In the genomic region with DNA sequence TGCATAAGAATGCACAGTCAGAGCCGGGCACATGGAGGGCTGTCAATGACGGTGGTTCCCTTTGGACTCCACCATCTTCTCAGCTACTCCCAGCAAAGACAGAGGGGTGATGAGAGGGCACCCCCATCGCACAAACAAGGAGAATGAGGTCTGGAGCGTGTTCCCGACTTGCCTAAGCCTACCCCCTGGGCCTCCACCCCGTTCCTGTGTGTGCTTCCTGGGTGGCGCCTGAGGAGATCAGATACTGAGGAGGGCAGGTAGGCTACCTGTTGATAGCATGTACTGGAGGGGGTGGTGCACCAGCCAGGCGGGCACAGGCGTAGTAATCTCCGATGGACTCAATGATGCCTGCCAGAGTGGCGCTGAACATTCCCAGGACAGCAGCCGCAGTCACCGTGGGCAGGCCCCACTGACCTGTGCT, we compare ENCODE assay signal across 24 cellular contexts. TPM values are rescaled to one million over a fixed set of nuclear protein-coding genes. Genes with fewer than 3 reads are reported as not detected.
DNase-seq lines count a peak whose midpoint lies in the region; ATAC-seq, FAIRE-seq and TF ChIP-seq lines count a peak whose summit lies in the region.
"Had no signal": no experiment of that assay in that cellular context is flagged by ENCODE, and none has a peak within 500 bp of the region (broad histone marks: within the 10 kb centered on the region; RNA-seq: fewer than 3 reads in every experiment).

No MANE protein-coding gene starts in this region.

- H3K18ac ChIP-seq in neuronal stem cell (ENCODE audit: low read length) = no peak overlapping the region

- H4K8ac ChIP-seq in neuronal stem cell (ENCODE audit: low read depth, low read length) = no peak overlapping the region

- no peak for TF ChIP-seq CTCF in bronchial epithelial cell (IDR thresholded peaks at IDR 0.05; ENCODE audit: insufficient read depth, low read length, severe bottlenecking)

- no peak overlapping the region for H3K4me2 ChIP-seq in neuronal stem cell (ENCODE audit: insufficient read depth, low read length, poor library complexity, severe bottlenecking)
- H3K4me2 ChIP-seq: PC-9 had no signal

- no peak overlapping the region for H3K27ac ChIP-seq in neuronal stem cell (replicated peaks; ENCODE audit: low read length)
- H3K27ac ChIP-seq: cardiac muscle cell, PC-9, SJCRH30 had no signal

- H3K27me3 ChIP-seq in H7 (ENCODE audit: control insufficient read depth, insufficient read depth, low read length) (no peaks in the 10 kb centered on the region), bronchial epithelial cell (ENCODE audit: control insufficient read depth, insufficient read depth, low read length) (no peaks in the 10 kb centered on the region), neuronal stem cell (ENCODE audit: control insufficient read depth in 3 of 3, insufficient read depth in 3 of 3, low read depth in 1 of 3, low read length in 3 of 3) (no peaks in the 10 kb centered on the region)
- H3K27me3 ChIP-seq: cardiac muscle cell, SJCRH30 had no signal

- no peak overlapping the region for H2BK120ac ChIP-seq in neuronal stem cell (ENCODE audit: low read depth, low read length)

- H2BK12ac ChIP-seq in neuronal stem cell (ENCODE audit: low read length) = peak overlapping the region; percentile 41

- peaks cover 0 to 2% of the 10 kb centered on the region in 2 donors for H3K4me1 ChIP-seq in neuronal stem cell (ENCODE audit: control insufficient read depth in 2 of 2, insufficient read depth in 1 of 2, low read depth in 1 of 2, low read length in 2 of 2)
- H3K4me1 ChIP-seq: SJCRH30 had no signal

- no peak overlapping the region for H2AK5ac ChIP-seq in neuronal stem cell (ENCODE audit: low read depth, low read length)

- peaks cover 0 to 3% of the 10 kb centered on the region in 2 donors for H3K9me3 ChIP-seq in neuronal stem cell (replicated peaks in 1 of 2; ENCODE audit: control insufficient read depth in 2 of 2, insufficient read depth in 1 of 2, low read depth in 1 of 2, low read length in 2 of 2)
- H3K9me3 ChIP-seq: SJCRH30 had no signal

- no peak overlapping the region for H3K4ac ChIP-seq in neuronal stem cell (ENCODE audit: low read length)

- peak overlapping the region; percentile 44 for H3K9ac ChIP-seq in neuronal stem cell (ENCODE audit: low read depth, low read length, poor library complexity)

- peak; percentile 89 for FAIRE-seq in bronchial epithelial cell (lab: Jason Lieb, UNC)
- FAIRE-seq: endometrium had no signal

- peaks cover 7% of the 10 kb centered on the region for H3K79me1 ChIP-seq in neuronal stem cell (ENCODE audit: low read depth, low read length)

- no peak overlapping the region for H3K14ac ChIP-seq in neuronal stem cell (ENCODE audit: low read length)

- H3K36me3 ChIP-seq in H7 (replicated peaks; ENCODE audit: control insufficient read depth, insufficient read depth, low read length) (no peaks in the 10 kb centered on the region; the same call in 1 of the 2 replicates), bronchial epithelial cell (ENCODE audit: control insufficient read depth, insufficient read depth, low read length) (no peaks in the 10 kb centered on the region), neuronal stem cell (replicated peaks in 1 of 2; ENCODE audit: control insufficient read depth in 2 of 2, insufficient read depth in 2 of 2, low read length in 2 of 2) (peaks cover 1 to 6% of the 10 kb centered on the region in 2 donors)
- H3K36me3 ChIP-seq: cardiac muscle cell, SJCRH30 had no signal

- ATAC-seq in GM21381 (IDR thresholded peaks at IDR 0.05; ENCODE audit: unreplicated experiment) (no peak), HG03520 (IDR thresholded peaks at IDR 0.05; ENCODE audit: unreplicated experiment) (no peak)
- ATAC-seq: left colon; naive thymus-derived CD4-positive, alpha-beta T cell; T-cell had no signal

- no peak overlapping the region for H4K91ac ChIP-seq in neuronal stem cell (ENCODE audit: low read depth, low read length, poor library complexity)

- no peak overlapping the region for H2AFZ ChIP-seq in neuronal stem cell (ENCODE audit: low read length)
- H2AFZ ChIP-seq: PC-9 had no signal

- H3K23ac ChIP-seq in neuronal stem cell (ENCODE audit: low read depth, low read length, poor library complexity) = peak overlapping the region; percentile 73

- no peak overlapping the region for H2BK15ac ChIP-seq in neuronal stem cell (ENCODE audit: low read length)

- peak; percentile 32 for DNase-seq in D341Med (ENCODE audit: low spot score)
- peak; percentile 40 for DNase-seq in H7
- DNase-seq in bronchial epithelial cell (ENCODE audit: low read depth) = no peak
- DNase-seq in neuronal stem cell (ENCODE audit: low spot score) = no peak
- no peak for DNase-seq in NCI-H2171 treated with DMSO at 0.1 percent for 48 hours (lab: John Stamatoyannopoulos, UW)
- DNase-seq in stimulated activated CD4-positive, alpha-beta T cell treated with anti-CD3 and anti-CD28 coated beads, Interleukin-15, amount 100 ng/mL, for 24 hours = no peak
- DNase-seq: activated CD8-positive, alpha-beta memory T cell treated with anti-CD3 and anti-CD28 coated beads for 24 hours; activated naive CD4-positive, alpha-beta T cell treated with anti-CD3 and anti-CD28 coated beads, Interleukin-2, amount 10 ng/mL, durations not matched to agents 7 days and 5 days; DMS 273 treated with DMSO at 0.1 percent for 48 hours; left colon; naive thymus-derived CD4-positive, alpha-beta T cell; NCI-H146; NCI-H510A treated with DMSO at 0.1 percent for 48 hours; NK-92 treated with Interleukin-12 subunit alpha and Interleukin-12 subunit beta, amount 100 ng/mL, for 24 hours; PC-9; SJCRH30; T-cell had no signal

- no CpG with 5 or more reads among the region's 13 CpGs for whole genome bisulfite sequencing in neuronal stem cell (ENCODE audit: extremely low coverage in 2 of 2, insufficient read length in 2 of 2, insufficient replicate concordance in 1 of 2), 2 donors

- H3K4me3 ChIP-seq in H7 (ENCODE audit: insufficient read depth, low read depth, low read length) (no peak overlapping the region), bronchial epithelial cell (ENCODE audit: low read depth, low read length) (no peak overlapping the region), neuronal stem cell (ENCODE audit: low read length in 2 of 2) (no peak overlapping the region)
- H3K4me3 ChIP-seq: cardiac muscle cell, PC-9, SJCRH30 had no signal

- no peak overlapping the region for H2BK5ac ChIP-seq in neuronal stem cell (ENCODE audit: low read length)

RNA-seq across cellular contexts. Expression of gene SLC23A1, which starts 4.1 kb away (rescaled TPM):
- not detected in 2 replicates for total RNA-seq in H7 (2014; rRNA removed; shearing (Covaris generic))
- not detected in 2 replicates for total RNA-seq in bronchial epithelial cell
- 0.01 TPM for polyA plus RNA-seq in neuronal stem cell (2013, experiment 1 of 2)
- polyA plus RNA-seq in neuronal stem cell (2013, experiment 2 of 2) = 0.03 TPM
- total RNA-seq: cardiac muscle cell, mesothelial cell of epicardium, omental fat pad, SJCRH30 had no signal
- polyA plus RNA-seq: naive thymus-derived CD4-positive, alpha-beta T cell had no signal

RNA-seq across cellular contexts. Expression of gene MZB1, which starts 10.8 kb away (rescaled TPM):
- total RNA-seq in H7 (2014; rRNA removed; shearing (Covaris generic)) = 0.18 TPM in 1 of 2 replicates, not detected in the other
- total RNA-seq in bronchial epithelial cell = 0.13 TPM in 1 of 2 replicates, not detected in the other
- polyA plus RNA-seq in neuronal stem cell (2013, experiment 1 of 2) = 0.31 TPM
- 0.32 TPM for polyA plus RNA-seq in neuronal stem cell (2013, experiment 2 of 2)
- total RNA-seq: renal cortical epithelial cell had no signal

RNA-seq across cellular contexts. Expression of gene PROB1, which starts 16.0 kb away (rescaled TPM):
- total RNA-seq in H7 (2014; rRNA removed; shearing (Covaris generic)) = 1.4 and 1.7 TPM in 2 replicates
- 0.51 and 0.53 TPM in 2 replicates for total RNA-seq in bronchial epithelial cell
- 2.0 TPM for polyA plus RNA-seq in neuronal stem cell (2013, experiment 1 of 2)
- polyA plus RNA-seq in neuronal stem cell (2013, experiment 2 of 2) = 2.1 TPM

RNA-seq across cellular contexts. Expression of gene SPATA24, which starts 24.9 kb away (rescaled TPM):
- 7.7 and 8.6 TPM in 2 replicates for total RNA-seq in H7 (2014; rRNA removed; shearing (Covaris generic))
- total RNA-seq in bronchial epithelial cell = 6.1 and 7.3 TPM in 2 replicates
- 15.3 TPM for polyA plus RNA-seq in neuronal stem cell (2013, experiment 1 of 2)
- 15.2 TPM for polyA plus RNA-seq in neuronal stem cell (2013, experiment 2 of 2)

RNA-seq across cellular contexts. Expression of gene PAIP2, which starts 37.3 kb away (rescaled TPM):
- total RNA-seq in H7 (2014; rRNA removed; shearing (Covaris generic)) = 50.9 and 57.0 TPM in 2 replicates
- total RNA-seq in bronchial epithelial cell = 68.7 and 80.3 TPM in 2 replicates
- polyA plus RNA-seq in neuronal stem cell (2013, experiment 1 of 2) = 196 TPM
- polyA plus RNA-seq in neuronal stem cell (2013, experiment 2 of 2) = 197 TPM

Comparison
In these comparisons a context has a peak if more than half of its experiments do, and no peak if none do; other contexts are left out.
1. DNase-seq: peak in D341Med (single experiment) and H7 (single experiment); none in bronchial epithelial cell (single experiment), neuronal stem cell (single experiment), NCI-H2171 treated with DMSO at 0.1 percent for 48 hours (single experiment) and stimulated activated CD4-positive, alpha-beta T cell treated with anti-CD3 and anti-CD28 coated beads, Interleukin-15, amount 100 ng/mL, for 24 hours (single experiment).